8 cellular contexts compared by ENCODE assay signal in the genomic region with DNA sequence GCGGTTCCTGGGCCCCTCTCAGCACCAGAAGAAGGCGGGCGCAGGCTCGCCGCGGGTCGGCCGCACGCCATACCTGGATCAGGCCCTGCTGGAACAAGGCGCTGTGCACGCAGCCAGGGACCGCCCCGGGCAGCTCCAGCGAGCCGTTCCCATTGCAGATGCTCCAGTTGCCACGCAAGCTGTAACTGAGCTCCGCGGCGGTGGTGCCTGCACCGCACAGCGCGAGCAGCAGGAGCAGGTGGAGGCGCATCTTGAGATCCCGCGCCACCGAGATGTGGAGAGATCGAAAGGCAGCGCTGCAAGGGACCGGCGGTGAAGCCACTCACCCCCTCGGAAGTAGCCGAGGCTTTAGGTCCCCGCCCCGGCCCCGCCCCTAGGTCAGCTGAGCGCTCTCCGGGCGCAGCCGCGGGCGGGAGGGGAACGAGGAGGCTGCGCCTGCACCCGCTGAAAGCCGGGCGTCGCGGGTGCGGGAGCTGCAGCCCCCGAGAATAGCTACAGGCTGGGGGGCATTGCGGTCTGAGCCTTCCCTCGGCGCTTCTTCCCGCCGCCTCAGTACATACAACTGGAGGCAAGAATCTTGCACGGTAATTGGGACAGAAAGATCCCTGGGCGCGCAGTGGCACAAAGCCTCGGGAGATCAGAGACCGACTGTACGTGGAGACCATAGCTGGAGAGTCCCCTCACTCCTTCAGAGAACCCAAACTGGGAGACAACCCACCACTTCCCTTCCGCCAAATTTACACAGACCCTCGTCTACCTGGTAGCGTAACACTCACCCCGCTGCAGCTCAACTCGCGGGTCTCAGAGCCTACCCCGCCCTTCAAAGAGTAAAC. TPM values are rescaled to one million over a fixed set of nuclear protein-coding genes. Genes with fewer than 3 reads are reported as not detected.
DNase-seq lines count a peak whose midpoint lies in the region; ATAC-seq and TF ChIP-seq lines count a peak whose summit lies in the region.

TSS of gene MANBA (minus strand) at position 324 of the 833 bp plus-strand sequence. CDS start at position 250, 74 bp downstream.

- H3K9me3 ChIP-seq in effector memory CD4-positive, alpha-beta T cell (ENCODE audit: control insufficient read depth, low read length), result no peaks in the 10 kb centered on the region

- ATAC-seq in GM19467 (IDR thresholded peaks at IDR 0.05; ENCODE audit: unreplicated experiment) (peak; percentile 91), memory B cell (ENCODE audit: low read depth) (peak; percentile 65)
- peak; percentile 97 for ATAC-seq in activated CD8-positive, alpha-beta T cell treated with anti-CD3 and anti-CD28 coated beads, Interleukin-2, amount 10 ng/mL, durations not matched to agents 7 days and 5 days

- peaks cover 11% of the 10 kb centered on the region for H3K36me3 Mint-ChIP-seq in activated CD8-positive, alpha-beta T cell treated with anti-CD3 and anti-CD28 coated beads, Interleukin-2, amount 10 ng/mL, durations not matched to agents 7 days and 5 days (ENCODE audit: low read depth)
- peaks cover 16% of the 10 kb centered on the region for H3K36me3 Mint-ChIP-seq in memory B cell

- H3K27me3 Mint-ChIP-seq in activated CD8-positive, alpha-beta T cell treated with anti-CD3 and anti-CD28 coated beads, Interleukin-2, amount 10 ng/mL, durations not matched to agents 7 days and 5 days (ENCODE audit: low read depth), result no peaks in the 10 kb centered on the region
- no peaks in the 10 kb centered on the region for H3K27me3 Mint-ChIP-seq in memory B cell

- POLR2A ChIA-PET in activated CD8-positive, alpha-beta T cell treated with anti-CD3 and anti-CD28 coated beads, Interleukin-2, amount 10 ng/mL, durations not matched to agents 7 days and 5 days (lab: Charles Lee), result interaction anchor here (0.7 to 3.1 kb wide), 11 partner anchors 15 to 415 kb away, joined by 3 to 26 read pairs (median 5); partner anchors contain the start of genes CISD2, NFKB1, SLC39A8 and UBE2D3

- H3K4me3 ChIP-seq in HL-60 (replicated peaks; ENCODE audit: insufficient read depth, low read length), result peak within 1 kb of the TSS; percentile 87
- H3K4me3 ChIP-seq in effector memory CD4-positive, alpha-beta T cell (ENCODE audit: insufficient read depth, low read depth, low read length, poor library complexity, severe bottlenecking), result peak within 1 kb of the TSS; percentile 89

- no peak for TF ChIP-seq CTCF in HL-60 (IDR thresholded peaks at IDR 0.05; ENCODE audit: insufficient read depth, low read length)

- peak; percentile 92 for DNase-seq in COLO668 (lab: John Stamatoyannopoulos, UW; ENCODE audit: unreplicated experiment)
- DNase-seq in HL-60 (ENCODE audit: low read depth in 1 of 2, low spot score in 1 of 2), result peak; percentile 53 to 86
- DNase-seq in NK-92 (lab: John Stamatoyannopoulos, UW; ENCODE audit: unreplicated experiment), result peak; percentile 6
- peak; percentile 91 for DNase-seq in activated CD8-positive, alpha-beta T cell treated with anti-CD3 and anti-CD28 coated beads, Interleukin-2, amount 10 ng/mL, durations not matched to agents 7 days and 5 days
- peak; percentile 69 to 78 (median 70) for DNase-seq in effector memory CD4-positive, alpha-beta T cell
- DNase-seq in memory B cell (ENCODE audit: low spot score in 2 of 2), result peak; percentile 78 to 90
- peak; percentile 69 for DNase-seq in stimulated activated CD8-positive, alpha-beta memory T cell treated with anti-CD3 and anti-CD28 coated beads, Interleukin-12 subunit alpha, Interleukin-12 subunit beta, amount 100 ng/mL, for 1 hour (ENCODE audit: low read depth)

- H3K27ac ChIP-seq in HL-60 (replicated peaks), result peak within 1 kb of the TSS; percentile 99
- peak within 1 kb of the TSS; percentile 61 for H3K27ac ChIP-seq in effector memory CD4-positive, alpha-beta T cell (ENCODE audit: insufficient read depth, low read length, poor library complexity, severe bottlenecking)

- peaks cover 31% of the 10 kb centered on the region for H3K4me1 Mint-ChIP-seq in activated CD8-positive, alpha-beta T cell treated with anti-CD3 and anti-CD28 coated beads, Interleukin-2, amount 10 ng/mL, durations not matched to agents 7 days and 5 days (ENCODE audit: low read depth)
- H3K4me1 Mint-ChIP-seq in memory B cell, result peaks cover 35% of the 10 kb centered on the region

- H3K9me3 Mint-ChIP-seq in activated CD8-positive, alpha-beta T cell treated with anti-CD3 and anti-CD28 coated beads, Interleukin-2, amount 10 ng/mL, durations not matched to agents 7 days and 5 days (ENCODE audit: insufficient read depth), result no peaks in the 10 kb centered on the region
- no peaks in the 10 kb centered on the region for H3K9me3 Mint-ChIP-seq in memory B cell

- peak within 1 kb of the TSS; percentile 92 for H3K4me3 Mint-ChIP-seq in activated CD8-positive, alpha-beta T cell treated with anti-CD3 and anti-CD28 coated beads, Interleukin-2, amount 10 ng/mL, durations not matched to agents 7 days and 5 days
- peak within 1 kb of the TSS; percentile 92 for H3K4me3 Mint-ChIP-seq in memory B cell

- H3K27ac Mint-ChIP-seq in activated CD8-positive, alpha-beta T cell treated with anti-CD3 and anti-CD28 coated beads, Interleukin-2, amount 10 ng/mL, durations not matched to agents 7 days and 5 days, result peak within 1 kb of the TSS; percentile 85
- peak within 1 kb of the TSS; percentile 100 for H3K27ac Mint-ChIP-seq in memory B cell

- H3K36me3 ChIP-seq in effector memory CD4-positive, alpha-beta T cell (ENCODE audit: control insufficient read depth, insufficient read depth, low read length), result no peaks in the 10 kb centered on the region

- peaks cover 3% of the 10 kb centered on the region for H3K4me1 ChIP-seq in effector memory CD4-positive, alpha-beta T cell (ENCODE audit: control insufficient read depth, insufficient read depth, low read length, poor library complexity, severe bottlenecking)

- no peaks in the 10 kb centered on the region for H3K27me3 ChIP-seq in HL-60 (ENCODE audit: insufficient read depth, poor library complexity, severe bottlenecking)
- H3K27me3 ChIP-seq in effector memory CD4-positive, alpha-beta T cell (replicated peaks; ENCODE audit: control insufficient read depth, insufficient read depth, low read length, poor library complexity, severe bottlenecking), result no peaks in the 10 kb centered on the region

- CTCF ChIA-PET in activated CD8-positive, alpha-beta T cell treated with anti-CD3 and anti-CD28 coated beads, Interleukin-2, amount 10 ng/mL, durations not matched to agents 7 days and 5 days (lab: Charles Lee), result interaction anchor here (0.9 to 1.4 kb wide), 8 partner anchors 29 to 339 kb away, joined by 3 to 5 read pairs (median 3); partner anchors contain the start of genes BDH2 and UBE2D3

RNA-seq across cellular contexts. Expression of gene MANBA, which starts in this region (rescaled TPM):
- 10 to 100 TPM; 15.1 to 16.6 TPM for total RNA-seq in activated CD8-positive, alpha-beta T cell treated with anti-CD3 and anti-CD28 coated beads, Interleukin-2, amount 10 ng/mL, durations not matched to agents 7 days and 5 days

Comparison
In these comparisons a context has a peak if more than half of its experiments do, and no peak if none do; other contexts are left out.
1. Peak in every context shown above with its lines: DNase-seq, ATAC-seq, H3K4me3 ChIP-seq and H3K27ac ChIP-seq.
2. DNase-seq: peak in every context shown above with its lines; median percentile 92 in COLO668; 91 in activated CD8-positive, alpha-beta T cell treated with anti-CD3 and anti-CD28 coated beads, Interleukin-2, amount 10 ng/mL, durations not matched to agents 7 days and 5 days; 84 in memory B cell; 70 in effector memory CD4-positive, alpha-beta T cell; 70 in HL-60; 69 in stimulated activated CD8-positive, alpha-beta memory T cell treated with anti-CD3 and anti-CD28 coated beads, Interleukin-12 subunit alpha, Interleukin-12 subunit beta, amount 100 ng/mL, for 1 hour; 6 in NK-92.